In the genomic region with DNA sequence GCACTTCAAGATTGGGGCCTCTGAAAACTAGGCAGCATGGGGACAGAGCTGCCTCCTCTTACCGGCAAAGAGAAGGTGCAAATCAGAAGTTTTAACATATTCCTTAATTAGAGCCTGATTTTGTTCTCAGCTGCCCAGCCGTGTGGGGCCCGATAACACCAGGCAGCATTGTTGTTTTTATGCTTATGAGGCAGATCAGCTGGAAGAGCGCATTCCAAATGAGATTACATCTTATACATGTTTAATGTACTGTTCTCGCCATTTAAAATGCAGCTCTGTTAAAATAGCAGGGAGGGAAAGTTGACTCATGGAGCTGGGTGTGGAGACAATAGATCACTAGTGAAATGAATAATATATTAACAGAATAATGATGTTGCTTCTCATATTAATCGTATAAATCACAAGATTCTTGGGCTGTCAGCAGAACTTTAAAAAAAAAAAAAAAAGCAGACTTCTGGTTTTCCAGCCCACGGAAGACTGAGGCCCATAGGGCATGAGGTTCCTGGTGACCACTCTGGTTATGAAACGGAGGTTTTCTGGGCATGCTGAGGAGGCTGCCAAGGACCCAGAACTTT, we compare ENCODE assay signal across 21 cellular contexts.
DNase-seq lines count a peak whose midpoint lies in the region; ATAC-seq and TF ChIP-seq lines count a peak whose summit lies in the region.
"Had no signal": no experiment of that assay in that cellular context is flagged by ENCODE, and none has a peak within 500 bp of the region (broad histone marks: within the 10 kb centered on the region; RNA-seq: fewer than 3 reads in every experiment).

No MANE protein-coding gene starts in this region.

- H3K9me2 ChIP-seq in GM23338 (ENCODE audit: insufficient read depth), result no peaks in the 10 kb centered on the region

- H2AFZ ChIP-seq in GM23338, result no peak overlapping the region

- H3K4me3 ChIP-seq in HAP-1, result no peak overlapping the region
- no peak overlapping the region for H3K4me3 ChIP-seq in GM23338
- H3K4me3 ChIP-seq: BLaER1 treated with 17β-estradiol and CSF1 and Interleukin-3, amounts not matched to agents 10 nM and 100 nM had no signal

- no peak for TF ChIP-seq CTCF in GM23338 (conservative IDR thresholded peaks at IDR 0.05; ENCODE audit: low read depth in 2 of 2)

- no peak for ATAC-seq in GM23338
- ATAC-seq: CD8-positive, alpha-beta T cell; Right ventricle myocardium inferior had no signal

- peaks cover 13% of the 10 kb centered on the region; the same call in 2 of the 3 replicates for H3K9me3 Mint-ChIP-seq in GM23338
- H3K9me3 Mint-ChIP-seq: CD8-positive, alpha-beta T cell had no signal

- H3K9me3 ChIP-seq in HAP-1, result no peaks in the 10 kb centered on the region

- no peaks in the 10 kb centered on the region for H3K79me2 ChIP-seq in GM23338 (replicated peaks; ENCODE audit: insufficient read depth)

- H3F3A ChIP-seq in GM23338 (replicated peaks; ENCODE audit: low read depth), result no peaks in the 10 kb centered on the region

- DNase-seq in HAP-1 (ENCODE audit: low spot score in 2 of 2) (peak; percentile 57 to 76), astrocyte of the hippocampus (ENCODE audit: low read depth, low spot score) (peak; percentile 71), kidney glomerular epithelial cell (lab: John Stamatoyannopoulos, UW) (peak; percentile 19), renal cortical epithelial cell (ENCODE audit: low read depth) (peak; percentile 28), Ammon's horn (ENCODE audit: low spot score) (no peak), KG1 (lab: John Stamatoyannopoulos, UW) (no peak), GM23338 (ENCODE audit: low spot score) (no peak)
- DNase-seq: ACHN; Calu3; CD8-positive, alpha-beta T cell; DMS53; GDM1; Kasumi-1; NCI-H1694; NCI-H2081 treated with DMSO at 0.1 percent for 48 hours; NCI-H2171 treated with DMSO at 0.1 percent for 48 hours; NCI-H524 treated with DMSO at 0.1 percent for 48 hours; NCI-H82; OCI-M1 had no signal

- peaks cover 4% of the 10 kb centered on the region; the same call in 1 of the 3 replicates for H3K36me3 Mint-ChIP-seq in GM23338 (ENCODE audit: low read depth)
- H3K36me3 Mint-ChIP-seq: CD8-positive, alpha-beta T cell had no signal

- H3K4me1 Mint-ChIP-seq in GM23338, result peaks cover 4% of the 10 kb centered on the region

- H3K27me3 ChIP-seq in HAP-1 (ENCODE audit: low read depth), result no peaks in the 10 kb centered on the region
- no peaks in the 10 kb centered on the region for H3K27me3 ChIP-seq in GM23338 (ENCODE audit: insufficient read depth)

- no peak overlapping the region for H3K4me2 ChIP-seq in GM23338

- no peak overlapping the region for H3K4me3 Mint-ChIP-seq in GM23338
- H3K4me3 Mint-ChIP-seq: CD8-positive, alpha-beta T cell had no signal

- no peak overlapping the region for H3K27ac ChIP-seq in GM23338 (ENCODE audit: low read depth)
- H3K27ac ChIP-seq: BLaER1 treated with 17β-estradiol and CSF1 and Interleukin-3, amounts not matched to agents 10 nM and 100 nM had no signal

- H3K36me3 ChIP-seq in HAP-1 (replicated peaks) (no peaks in the 10 kb centered on the region), GM23338 (ENCODE audit: insufficient read depth) (no peaks in the 10 kb centered on the region)
- H3K36me3 ChIP-seq: BLaER1 treated with 17β-estradiol and CSF1 and Interleukin-3, amounts not matched to agents 10 nM and 100 nM had no signal

- H3K4me1 ChIP-seq in HAP-1 (peaks cover 7% of the 10 kb centered on the region; the same call in 1 of the 2 replicates), GM23338 (ENCODE audit: insufficient read depth) (no peaks in the 10 kb centered on the region)

- peaks cover 2% of the 10 kb centered on the region for H3K27me3 Mint-ChIP-seq in GM23338 (ENCODE audit: insufficient read depth, low read depth, poor library complexity)

- in situ Hi-C loops in HAP-1 (cut with MboI; ENCODE audit: low sequenced_read_pairs), result no loop called here

- H3K27ac Mint-ChIP-seq in GM23338, result no peak overlapping the region
- H3K27ac Mint-ChIP-seq: CD8-positive, alpha-beta T cell had no signal

- no peaks in the 10 kb centered on the region for H4K20me1 ChIP-seq in GM23338 (replicated peaks; ENCODE audit: insufficient read depth)

TF ChIP-seq in GM23338, 12 proteins besides CTCF, POLR2A, EP300 and RAD21:
- no peak for TF ChIP-seq STAT1 (IDR thresholded peaks at IDR 0.05; ENCODE audit: unreplicated experiment)
- TF ChIP-seq JUNB (IDR thresholded peaks at IDR 0.05; ENCODE audit: unreplicated experiment), result no peak
- TF ChIP-seq ZNF331 (CRISPR knock-in tag; IDR thresholded peaks at IDR 0.05; ENCODE audit: low read depth), result no peak
- no peak for TF ChIP-seq EZH2 (IDR thresholded peaks at IDR 0.05; ENCODE audit: low read depth, unreplicated experiment)
- TF ChIP-seq POLR2AphosphoS5 (IDR thresholded peaks at IDR 0.05; ENCODE audit: low read depth), result no peak
- TF ChIP-seq, protein P1, sequence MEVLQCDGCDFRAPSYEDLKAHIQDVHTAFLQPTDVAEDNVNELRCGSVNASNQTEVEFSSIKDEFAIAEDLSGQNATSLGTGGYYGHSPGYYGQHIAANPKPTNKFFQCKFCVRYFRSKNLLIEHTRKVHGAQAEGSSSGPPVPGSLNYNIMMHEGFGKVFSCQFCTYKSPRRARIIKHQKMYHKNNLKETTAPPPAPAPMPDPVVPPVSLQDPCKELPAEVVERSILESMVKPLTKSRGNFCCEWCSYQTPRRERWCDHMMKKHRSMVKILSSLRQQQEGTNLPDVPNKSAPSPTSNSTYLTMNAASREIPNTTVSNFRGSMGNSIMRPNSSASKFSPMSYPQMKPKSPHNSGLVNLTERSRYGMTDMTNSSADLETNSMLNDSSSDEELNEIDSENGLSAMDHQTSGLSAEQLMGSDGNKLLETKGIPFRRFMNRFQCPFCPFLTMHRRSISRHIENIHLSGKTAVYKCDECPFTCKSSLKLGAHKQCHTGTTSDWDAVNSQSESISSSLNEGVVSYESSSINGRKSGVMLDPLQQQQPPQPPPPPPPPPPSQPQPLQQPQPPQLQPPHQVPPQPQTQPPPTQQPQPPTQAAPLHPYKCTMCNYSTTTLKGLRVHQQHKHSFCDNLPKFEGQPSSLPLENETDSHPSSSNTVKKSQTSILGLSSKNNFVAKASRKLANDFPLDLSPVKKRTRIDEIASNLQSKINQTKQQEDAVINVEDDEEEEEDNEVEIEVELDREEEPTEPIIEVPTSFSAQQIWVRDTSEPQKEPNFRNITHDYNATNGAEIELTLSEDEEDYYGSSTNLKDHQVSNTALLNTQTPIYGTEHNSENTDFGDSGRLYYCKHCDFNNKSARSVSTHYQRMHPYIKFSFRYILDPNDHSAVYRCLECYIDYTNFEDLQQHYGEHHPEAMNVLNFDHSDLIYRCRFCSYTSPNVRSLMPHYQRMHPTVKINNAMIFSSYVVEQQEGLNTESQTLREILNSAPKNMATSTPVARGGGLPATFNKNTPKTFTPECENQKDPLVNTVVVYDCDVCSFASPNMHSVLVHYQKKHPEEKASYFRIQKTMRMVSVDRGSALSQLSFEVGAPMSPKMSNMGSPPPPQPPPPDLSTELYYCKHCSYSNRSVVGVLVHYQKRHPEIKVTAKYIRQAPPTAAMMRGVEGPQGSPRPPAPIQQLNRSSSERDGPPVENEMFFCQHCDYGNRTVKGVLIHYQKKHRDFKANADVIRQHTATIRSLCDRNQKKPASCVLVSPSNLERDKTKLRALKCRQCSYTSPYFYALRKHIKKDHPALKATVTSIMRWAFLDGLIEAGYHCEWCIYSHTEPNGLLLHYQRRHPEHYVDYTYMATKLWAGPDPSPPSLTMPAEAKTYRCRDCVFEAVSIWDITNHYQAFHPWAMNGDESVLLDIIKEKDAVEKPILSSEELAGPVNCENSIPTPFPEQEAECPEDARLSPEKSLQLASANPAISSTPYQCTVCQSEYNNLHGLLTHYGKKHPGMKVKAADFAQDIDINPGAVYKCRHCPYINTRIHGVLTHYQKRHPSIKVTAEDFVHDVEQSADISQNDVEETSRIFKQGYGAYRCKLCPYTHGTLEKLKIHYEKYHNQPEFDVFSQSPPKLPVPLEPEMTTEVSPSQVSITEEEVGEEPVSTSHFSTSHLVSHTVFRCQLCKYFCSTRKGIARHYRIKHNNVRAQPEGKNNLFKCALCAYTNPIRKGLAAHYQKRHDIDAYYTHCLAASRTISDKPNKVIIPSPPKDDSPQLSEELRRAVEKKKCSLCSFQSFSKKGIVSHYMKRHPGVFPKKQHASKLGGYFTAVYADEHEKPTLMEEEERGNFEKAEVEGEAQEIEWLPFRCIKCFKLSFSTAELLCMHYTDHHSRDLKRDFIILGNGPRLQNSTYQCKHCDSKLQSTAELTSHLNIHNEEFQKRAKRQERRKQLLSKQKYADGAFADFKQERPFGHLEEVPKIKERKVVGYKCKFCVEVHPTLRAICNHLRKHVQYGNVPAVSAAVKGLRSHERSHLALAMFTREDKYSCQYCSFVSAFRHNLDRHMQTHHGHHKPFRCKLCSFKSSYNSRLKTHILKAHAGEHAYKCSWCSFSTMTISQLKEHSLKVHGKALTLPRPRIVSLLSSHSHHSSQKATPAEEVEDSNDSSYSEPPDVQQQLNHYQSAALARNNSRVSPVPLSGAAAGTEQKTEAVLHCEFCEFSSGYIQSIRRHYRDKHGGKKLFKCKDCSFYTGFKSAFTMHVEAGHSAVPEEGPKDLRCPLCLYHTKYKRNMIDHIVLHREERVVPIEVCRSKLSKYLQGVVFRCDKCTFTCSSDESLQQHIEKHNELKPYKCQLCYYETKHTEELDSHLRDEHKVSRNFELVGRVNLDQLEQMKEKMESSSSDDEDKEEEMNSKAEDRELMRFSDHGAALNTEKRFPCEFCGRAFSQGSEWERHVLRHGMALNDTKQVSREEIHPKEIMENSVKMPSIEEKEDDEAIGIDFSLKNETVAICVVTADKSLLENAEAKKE (CRISPR knock-in tag; IDR thresholded peaks at IDR 0.05), result no peak
- no peak for TF ChIP-seq ZNF114 (CRISPR knock-in tag; IDR thresholded peaks at IDR 0.05)
- TF ChIP-seq, protein P2, sequence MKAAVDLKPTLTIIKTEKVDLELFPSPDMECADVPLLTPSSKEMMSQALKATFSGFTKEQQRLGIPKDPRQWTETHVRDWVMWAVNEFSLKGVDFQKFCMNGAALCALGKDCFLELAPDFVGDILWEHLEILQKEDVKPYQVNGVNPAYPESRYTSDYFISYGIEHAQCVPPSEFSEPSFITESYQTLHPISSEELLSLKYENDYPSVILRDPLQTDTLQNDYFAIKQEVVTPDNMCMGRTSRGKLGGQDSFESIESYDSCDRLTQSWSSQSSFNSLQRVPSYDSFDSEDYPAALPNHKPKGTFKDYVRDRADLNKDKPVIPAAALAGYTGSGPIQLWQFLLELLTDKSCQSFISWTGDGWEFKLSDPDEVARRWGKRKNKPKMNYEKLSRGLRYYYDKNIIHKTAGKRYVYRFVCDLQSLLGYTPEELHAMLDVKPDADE (IDR thresholded peaks at IDR 0.05), result no peak

Comparison
In these comparisons a context has a peak if more than half of its experiments do, and no peak if none do; other contexts are left out.
1. DNase-seq: peak in HAP-1 (2 of 2), astrocyte of the hippocampus (single experiment), kidney glomerular epithelial cell (single experiment) and renal cortical epithelial cell (single experiment); none in Ammon's horn (single experiment), KG1 (single experiment) and GM23338 (single experiment).